Comparison of ENCODE assay signal across 9 cellular contexts in genomic region chr20:1336699-1337387, GRCh38. TPM values are rescaled to one million over a fixed set of nuclear protein-coding genes. Genes with fewer than 3 reads are reported as not detected.
DNase-seq lines count a peak whose midpoint lies in the region; ATAC-seq, FAIRE-seq and TF ChIP-seq lines count a peak whose summit lies in the region.
"Had no signal": no experiment of that assay in that cellular context is flagged by ENCODE, and none has a peak within 500 bp of the region (broad histone marks: within the 10 kb centered on the region; RNA-seq: fewer than 3 reads in every experiment).

No MANE protein-coding gene starts in this region.

- no peaks in the 10 kb centered on the region for H3K27me3 Mint-ChIP-seq in naive thymus-derived CD8-positive, alpha-beta T cell

- TF ChIP-seq CTCF in AG04450 (IDR thresholded peaks at IDR 0.05; ENCODE audit: low read depth, low read length) = no peak

- H3K4me3 Mint-ChIP-seq in naive thymus-derived CD8-positive, alpha-beta T cell = peak overlapping the region; percentile 30 to 78 (median 66)

- no peaks in the 10 kb centered on the region for H3K9me3 ChIP-seq in AG04450 (ENCODE audit: control insufficient read depth, insufficient read depth, low read length)

- CTCF ChIA-PET in AG04450 (lab: Charles Lee) = interaction anchor here (1.2 kb wide), 1 partner anchor 100 kb away, joined by 3 read pairs; no protein-coding TSS in a partner anchor

- H3K27ac ChIP-seq in AG04450 (ENCODE audit: low read depth, low read length) = peak overlapping the region; percentile 21

- H3K4me3 ChIP-seq in AG04450 (ENCODE audit: low read depth, low read length) = no peak overlapping the region

- POLR2A ChIA-PET in AG04450 (lab: Yijun Ruan, JAX) = no interaction called here
- POLR2A ChIA-PET in naive thymus-derived CD8-positive, alpha-beta T cell (lab: Charles Lee) = interaction anchor here (0.7 to 1.6 kb wide), 5 partner anchors 11 to 55 kb away, joined by 3 to 11 read pairs (median 4); partner anchors contain the start of gene FKBP1A

- ATAC-seq in naive thymus-derived CD8-positive, alpha-beta T cell = peak; percentile 92 to 96
- ATAC-seq in HG03175 (IDR thresholded peaks at IDR 0.05; ENCODE audit: unreplicated experiment) = no peak
- ATAC-seq in HG02870 (IDR thresholded peaks at IDR 0.05; ENCODE audit: unreplicated experiment) = no peak
- no peak for ATAC-seq in GM19452 (IDR thresholded peaks at IDR 0.05; ENCODE audit: unreplicated experiment)

- H3K9me3 Mint-ChIP-seq in naive thymus-derived CD8-positive, alpha-beta T cell = no peaks in the 10 kb centered on the region

- no peaks in the 10 kb centered on the region for H3K27me3 ChIP-seq in AG04450 (ENCODE audit: control insufficient read depth, insufficient read depth, low read length)

- peaks cover 0 to 14% (median 7%) of the 10 kb centered on the region in 3 donors for H3K36me3 Mint-ChIP-seq in naive thymus-derived CD8-positive, alpha-beta T cell

- peaks cover 21 to 34% (median 25%) of the 10 kb centered on the region in 4 donors for H3K4me1 Mint-ChIP-seq in naive thymus-derived CD8-positive, alpha-beta T cell

- DNase-seq in AG04450 (ENCODE audit: low read depth, low spot score) (no peak), NCI-H748 (lab: John Stamatoyannopoulos, UW; ENCODE audit: unreplicated experiment) (peak; percentile 52), dermis microvascular lymphatic vessel endothelial cell (ENCODE audit: low read depth in 2 of 2) (peak; percentile 79 to 95), HTR-8/SVneo (ENCODE audit: insufficient read length, low spot score) (no peak)
- DNase-seq in naive thymus-derived CD8-positive, alpha-beta T cell = peak in 5 of 10 donors; percentile 15 to 43 (median 33)
- DNase-seq: NCI-H2171 treated with DMSO at 0.1 percent for 48 hours had no signal

- FAIRE-seq in HTR-8/SVneo (lab: Jason Lieb, UNC) = no peak

- peak overlapping the region; percentile 80 to 95 (median 90) for H3K27ac Mint-ChIP-seq in naive thymus-derived CD8-positive, alpha-beta T cell

RNA-seq across cellular contexts. Expression of gene SDCBP2, which starts 7.9 kb away (rescaled TPM):
- polyA plus RNA-seq in AG04450 (2011; rRNA removed) = 2.0 and 2.1 TPM in 2 replicates
- polyA minus RNA-seq in AG04450 (2011; rRNA and poly(A)+ RNA removed) = 0.48 and 0.55 TPM in 2 replicates
- total RNA-seq in dermis microvascular lymphatic vessel endothelial cell = 4.0 and 4.3 TPM in 2 replicates
- total RNA-seq in naive thymus-derived CD8-positive, alpha-beta T cell = 1 to 10 TPM; 2.7 to 3.3 TPM
- 1 to 10 TPM in 1 of 3 donors, under 1 TPM in 2; 0.81 to 1.5 (median 0.98) TPM for polyA plus RNA-seq in naive thymus-derived CD8-positive, alpha-beta T cell

RNA-seq across cellular contexts. Expression of gene FKBP1A, which starts 56.0 kb away (rescaled TPM):
- 579 and 685 TPM in 2 replicates for polyA plus RNA-seq in AG04450 (2011; rRNA removed)
- 267 and 279 TPM in 2 replicates for polyA minus RNA-seq in AG04450 (2011; rRNA and poly(A)+ RNA removed)
- total RNA-seq in dermis microvascular lymphatic vessel endothelial cell = 276 and 393 TPM in 2 replicates
- 10 to 100 TPM; 79.0 to 79.4 TPM for total RNA-seq in naive thymus-derived CD8-positive, alpha-beta T cell
- 10 to 100 TPM; 47.2 to 50.4 (median 50.1) TPM for polyA plus RNA-seq in naive thymus-derived CD8-positive, alpha-beta T cell

Comparison
In these comparisons a context has a peak if more than half of its experiments do, and no peak if none do; other contexts are left out.
1. DNase-seq: peak in NCI-H748 (single experiment) and dermis microvascular lymphatic vessel endothelial cell (2 of 2); none in AG04450 (single experiment) and HTR-8/SVneo (single experiment).
2. ATAC-seq: peak in naive thymus-derived CD8-positive, alpha-beta T cell (2 of 2); none in HG03175 (single experiment), HG02870 (single experiment) and GM19452 (single experiment).